ENCODE assay signal across 8 cellular contexts in genomic region chr16:68310441-68311315, GRCh38. TPM values are rescaled to one million over a fixed set of nuclear protein-coding genes. Genes with fewer than 3 reads are reported as not detected.
DNase-seq lines count a peak whose midpoint lies in the region; ATAC-seq and TF ChIP-seq lines count a peak whose summit lies in the region.

Gene PRMT7, plus strand, starts transcription at chr16:68311019. Its CDS starts 4,961 bp downstream, at chr16:68315980.
Gene SLC7A6OS, minus strand, starts transcription at chr16:68310946. Its CDS starts 20 bp downstream, at chr16:68310926.

- H3K27ac ChIP-seq in gastroesophageal sphincter (peak within 1 kb of the TSS in 3 of 4 donors; percentile 83 to 89 (median 84)), neutrophil (peak within 1 kb of the TSS; percentile 89), substantia nigra (ENCODE audit: low read depth, low read length, poor library complexity, severe bottlenecking) (peak within 1 kb of the TSS; percentile 80)

- CTCF ChIA-PET in activated naive CD4-positive, alpha-beta T cell treated with anti-CD3 and anti-CD28 coated beads for 36 hours (lab: Charles Lee) = interaction anchor here (0.9 to 2.6 kb wide), 9 partner anchors 10 to 49 kb away, joined by 3 to 54 read pairs (median 5); partner anchors contain the start of gene SLC7A6

- H3K4me3 ChIP-seq in GM08714 (ENCODE audit: low read length) (peak within 1 kb of the TSS; percentile 75), NB4 (ENCODE audit: low read depth, low read length) (peak within 1 kb of the TSS; percentile 97), gastroesophageal sphincter (peak within 1 kb of the TSS; percentile 69 to 82), neutrophil (ENCODE audit: low read depth in 1 of 2, low read length in 1 of 2) (peak within 1 kb of the TSS; percentile 83 to 96)

- H3K27me3 ChIP-seq in gastroesophageal sphincter (no peaks in the 10 kb centered on the region), neutrophil (no peaks in the 10 kb centered on the region)

- H3K9me3 Mint-ChIP-seq in activated naive CD4-positive, alpha-beta T cell treated with anti-CD3 and anti-CD28 coated beads for 36 hours = no peaks in the 10 kb centered on the region

- peak within 1 kb of the TSS; percentile 94 for H3K4me3 Mint-ChIP-seq in activated naive CD4-positive, alpha-beta T cell treated with anti-CD3 and anti-CD28 coated beads for 36 hours

- H3K4me1 ChIP-seq in gastroesophageal sphincter (peaks cover 3 to 59% (median 16%) of the 10 kb centered on the region in 3 donors), neutrophil (ENCODE audit: control insufficient read depth in 1 of 2, insufficient read depth in 1 of 2, low read depth in 1 of 2, low read length in 1 of 2) (peaks cover 25% of the 10 kb centered on the region in 2 experiments)

- H3K36me3 Mint-ChIP-seq in activated naive CD4-positive, alpha-beta T cell treated with anti-CD3 and anti-CD28 coated beads for 36 hours (ENCODE audit: low read depth) = peaks cover 25% of the 10 kb centered on the region

- H3K27me3 Mint-ChIP-seq in activated naive CD4-positive, alpha-beta T cell treated with anti-CD3 and anti-CD28 coated beads for 36 hours (ENCODE audit: low read depth) = no peaks in the 10 kb centered on the region

- TF ChIP-seq CTCF in NB4 (IDR thresholded peaks at IDR 0.05; ENCODE audit: low read depth, low read length) (no peak), gastroesophageal sphincter (IDR thresholded peaks at IDR 0.05) (peak in 2 of 4 experiments; percentile 30 to 74), neutrophil (IDR thresholded peaks at IDR 0.05) (peak; percentile 68)

- peak within 1 kb of the TSS; percentile 89 for H3K27ac Mint-ChIP-seq in activated naive CD4-positive, alpha-beta T cell treated with anti-CD3 and anti-CD28 coated beads for 36 hours

- no peaks in the 10 kb centered on the region for H3K9me3 ChIP-seq in gastroesophageal sphincter
- H3K9me3 ChIP-seq in neutrophil = no peaks in the 10 kb centered on the region

- WGBS in gastroesophageal sphincter (ENCODE audit: low coverage in 1 of 2), 2 donors = 0% methylated on average over 5 of the region's 82 CpGs; no CpG with 5 or more reads in 1 of the 2 donors

- peaks cover 44% of the 10 kb centered on the region for H3K4me1 Mint-ChIP-seq in activated naive CD4-positive, alpha-beta T cell treated with anti-CD3 and anti-CD28 coated beads for 36 hours (ENCODE audit: low read depth)

- TF ChIP-seq EP300 in gastroesophageal sphincter (IDR thresholded peaks at IDR 0.05) = no peak

- H3K36me3 ChIP-seq in gastroesophageal sphincter (peaks cover 0 to 61% of the 10 kb centered on the region in 2 donors), neutrophil (peaks cover 33% of the 10 kb centered on the region)

- intact Hi-C loops in activated naive CD4-positive, alpha-beta T cell treated with anti-CD3 and anti-CD28 coated beads for 36 hours (cut with micrococcal nuclease) = loop anchor here (1.0 kb wide), 7 partner anchors 18 to 464 kb away; partner anchors contain the start of genes NUTF2 and PLA2G15

- ATAC-seq in HG02571 (IDR thresholded peaks at IDR 0.05; ENCODE audit: unreplicated experiment) = peak; percentile 99
- ATAC-seq in gastroesophageal sphincter = peak; percentile 100

- no peak for TF ChIP-seq POLR2A in NB4 (IDR thresholded peaks at IDR 0.05; ENCODE audit: extremely low read depth, insufficient read length)
- TF ChIP-seq POLR2A in gastroesophageal sphincter (IDR thresholded peaks at IDR 0.05) = peak; percentile 61 to 75

- DNase-seq in NB4 (ENCODE audit: low read depth) (peak; percentile 98), SK-N-DZ (ENCODE audit: low spot score) (peak; percentile 89), substantia nigra (lab: John Stamatoyannopoulos, UW) (peak; percentile 23 to 94 (median 86))
- DNase-seq in activated naive CD4-positive, alpha-beta T cell treated with anti-CD3 and anti-CD28 coated beads for 36 hours = peak; percentile 96

RNA-seq across cellular contexts. Expression of gene PRMT7, which starts in this region (rescaled TPM):
- 53.7 and 60.6 TPM in 2 replicates for polyA plus RNA-seq in SK-N-DZ (2014; cell fraction: cytosol; rRNA removed)
- polyA plus RNA-seq in SK-N-DZ (2014; cell fraction: nucleus; rRNA removed) = 116 and 144 TPM in 2 replicates
- total RNA-seq in activated naive CD4-positive, alpha-beta T cell treated with anti-CD3 and anti-CD28 coated beads for 36 hours = 10 to 100 TPM; 51.6 to 52.4 TPM
- 10 to 100 TPM; 11.5 to 34.9 (median 27.4) TPM for total RNA-seq in gastroesophageal sphincter

RNA-seq across cellular contexts. Expression of gene SLC7A6OS, which starts in this region (rescaled TPM):
- polyA plus RNA-seq in SK-N-DZ (2014; cell fraction: cytosol; rRNA removed) = 14.8 and 15.7 TPM in 2 replicates
- polyA plus RNA-seq in SK-N-DZ (2014; cell fraction: nucleus; rRNA removed) = 33.2 and 43.1 TPM in 2 replicates
- 10 to 100 TPM; 23.0 to 26.4 TPM for total RNA-seq in activated naive CD4-positive, alpha-beta T cell treated with anti-CD3 and anti-CD28 coated beads for 36 hours
- 10 to 100 TPM; 10.4 to 18.2 (median 11.2) TPM for total RNA-seq in gastroesophageal sphincter

Comparison
In these comparisons a context has a peak if more than half of its experiments do, and no peak if none do; other contexts are left out.
1. Peak in every context shown above with its lines: DNase-seq, ATAC-seq, H3K4me3 ChIP-seq and H3K27ac ChIP-seq.